ENCODE assay signal across 11 cellular contexts in the genomic region with DNA sequence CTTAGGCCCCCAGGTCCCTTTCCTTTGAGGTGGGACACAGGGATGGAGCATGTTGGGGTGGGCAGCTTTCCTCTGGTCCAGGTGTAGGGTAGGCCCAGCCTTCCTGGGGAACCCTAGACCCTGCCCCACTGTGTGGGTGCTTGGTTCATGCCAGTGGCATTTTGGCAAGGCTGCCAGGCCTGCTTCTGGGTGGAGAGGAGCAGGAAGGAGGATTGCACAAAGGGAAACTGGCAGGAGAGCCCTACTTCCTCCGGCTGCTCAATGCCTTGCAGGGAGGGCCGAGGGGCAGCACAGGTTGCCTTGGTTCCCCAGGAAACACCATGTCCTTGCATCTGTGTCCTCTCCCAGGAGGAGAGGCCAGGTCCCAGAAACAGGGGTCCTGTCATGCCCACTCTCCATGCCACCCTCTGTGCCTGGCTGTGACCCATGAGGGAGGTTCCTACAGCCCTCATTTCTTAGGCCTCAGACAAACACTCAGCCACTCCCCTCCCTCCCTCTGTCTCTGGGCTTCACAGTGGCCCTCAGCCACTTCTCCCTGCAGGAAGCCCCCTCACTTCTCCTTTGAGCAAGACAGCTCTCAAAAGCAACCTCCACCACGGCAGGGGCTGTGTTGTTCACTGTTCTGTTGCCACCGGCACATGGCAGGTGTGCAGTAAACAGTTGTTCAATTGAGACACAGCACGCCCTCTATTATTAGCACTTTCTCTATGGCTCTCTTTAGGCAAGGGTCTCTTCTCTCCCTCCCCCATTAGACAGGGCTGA. TPM values are rescaled to one million over a fixed set of nuclear protein-coding genes. Genes with fewer than 3 reads are reported as not detected.
DNase-seq lines count a peak whose midpoint lies in the region; ATAC-seq and TF ChIP-seq lines count a peak whose summit lies in the region.
"Had no signal": no experiment of that assay in that cellular context is flagged by ENCODE, and none has a peak within 500 bp of the region (broad histone marks: within the 10 kb centered on the region; RNA-seq: fewer than 3 reads in every experiment).

No MANE protein-coding gene starts in this region.

- no peak overlapping the region for H3K4me3 Mint-ChIP-seq in glutamatergic neuron (ENCODE audit: unreplicated experiment)

- H3K9me3 ChIP-seq in gastrocnemius medialis (no peaks in the 10 kb centered on the region), smooth muscle cell (replicated peaks; ENCODE audit: low read depth) (no peaks in the 10 kb centered on the region)
- H3K9me3 ChIP-seq: uterus had no signal

- no peaks in the 10 kb centered on the region for H3K36me3 Mint-ChIP-seq in glutamatergic neuron (ENCODE audit: unreplicated experiment)

- H3K4me1 Mint-ChIP-seq in glutamatergic neuron (ENCODE audit: low read depth, unreplicated experiment), result peaks cover 6% of the 10 kb centered on the region

- no peaks in the 10 kb centered on the region for H3K36me3 ChIP-seq in gastrocnemius medialis
- H3K36me3 ChIP-seq in smooth muscle cell (ENCODE audit: low read depth), result no peaks in the 10 kb centered on the region
- H3K36me3 ChIP-seq: uterus had no signal

- no peaks in the 10 kb centered on the region for H3K79me2 ChIP-seq in smooth muscle cell (ENCODE audit: low read depth)

- peaks cover 4% of the 10 kb centered on the region for H3K9me3 Mint-ChIP-seq in glutamatergic neuron (ENCODE audit: unreplicated experiment)

- H4K20me1 ChIP-seq in smooth muscle cell (ENCODE audit: low read depth), result no peaks in the 10 kb centered on the region

- H3K27me3 ChIP-seq in gastrocnemius medialis (peaks cover 0 to 4% (median 0%) of the 10 kb centered on the region in 3 donors), foreskin keratinocyte (no peaks in the 10 kb centered on the region), smooth muscle cell (ENCODE audit: low read depth) (no peaks in the 10 kb centered on the region)
- H3K27me3 ChIP-seq: uterus had no signal

- H3K27ac ChIP-seq in gastrocnemius medialis (peak overlapping the region; percentile 58 to 69 (median 62)), foreskin keratinocyte (no peak overlapping the region), smooth muscle cell (ENCODE audit: low read depth) (no peak overlapping the region)
- H3K27ac ChIP-seq: uterus had no signal

- in situ Hi-C loops in gastrocnemius medialis (cut with MboI; ENCODE audit: low sequenced_read_pairs in 4 of 4), result no loop called here

- 93% methylated on average over 5 of the region's 5 CpGs for WGBS in smooth muscle cell (ENCODE audit: low lambda C conversion rate)

- H3K4me1 ChIP-seq in gastrocnemius medialis, result peaks cover 16 to 20% of the 10 kb centered on the region in 2 donors
- peaks cover 14% of the 10 kb centered on the region for H3K4me1 ChIP-seq in foreskin keratinocyte
- peaks cover 36% of the 10 kb centered on the region for H3K4me1 ChIP-seq in smooth muscle cell (ENCODE audit: low read depth)

- no peak overlapping the region for H3K9ac ChIP-seq in smooth muscle cell (ENCODE audit: low read depth)

- no peak overlapping the region for H3K4me3 ChIP-seq in gastrocnemius medialis
- no peak overlapping the region for H3K4me3 ChIP-seq in smooth muscle cell
- H3K4me3 ChIP-seq: uterus had no signal

- H3F3A ChIP-seq in smooth muscle cell (ENCODE audit: low read depth), result peaks cover 7% of the 10 kb centered on the region

- no peak overlapping the region for H3K4me2 ChIP-seq in smooth muscle cell

- H2AFZ ChIP-seq in smooth muscle cell (ENCODE audit: low read depth), result no peak overlapping the region

- DNase-seq in KG1 (lab: John Stamatoyannopoulos, UW) (peak; percentile 15), NOMO-1 treated with DMSO at 0.1 percent for 48 hours (lab: John Stamatoyannopoulos, UW; ENCODE audit: unreplicated experiment) (peak; percentile 76), glutamatergic neuron (peak; percentile 10), gastrocnemius medialis (no peak), foreskin keratinocyte (no peak), HPDE6-E6E7 (ENCODE audit: extremely low spot score) (no peak), smooth muscle cell (lab: John Stamatoyannopoulos, UW; ENCODE audit: unreplicated experiment) (no peak)
- DNase-seq: Calu3; central memory CD4-positive, alpha-beta T cell; uterus had no signal

- TF ChIP-seq POLR2A in gastrocnemius medialis (IDR thresholded peaks at IDR 0.05), result no peak

- TF ChIP-seq CTCF in glutamatergic neuron (IDR thresholded peaks at IDR 0.05; ENCODE audit: partially characterized antibody, unreplicated experiment) (no peak), gastrocnemius medialis (IDR thresholded peaks at IDR 0.05 in 4 of 5, conservative IDR thresholded peaks at IDR 0.05 in 1 of 5) (no peak), foreskin keratinocyte (conservative IDR thresholded peaks at IDR 0.05) (no peak), smooth muscle cell (IDR thresholded peaks at IDR 0.05; ENCODE audit: borderline replicate concordance, insufficient read depth, poor library complexity, severe bottlenecking) (no peak)

- H3K27ac Mint-ChIP-seq in glutamatergic neuron (ENCODE audit: unreplicated experiment), result no peak overlapping the region

- intact Hi-C loops in gastrocnemius medialis (cut with DNase I; ENCODE audit: low total_unique reads), result no loop called here

- H3K27me3 Mint-ChIP-seq in glutamatergic neuron (ENCODE audit: unreplicated experiment), result peaks cover 15% of the 10 kb centered on the region

- ATAC-seq in gastrocnemius medialis (peak in 1 of 2 donors; percentile 66), foreskin keratinocyte (no peak), HG03108 (IDR thresholded peaks at IDR 0.05; ENCODE audit: unreplicated experiment) (no peak)

RNA-seq across cellular contexts. Expression of a gene that starts 6.8 kb away (rescaled TPM):
- not detected for total RNA-seq in glutamatergic neuron (ENCODE audit: unreplicated experiment)
- total RNA-seq in gastrocnemius medialis, result under 1 TPM in 2 of 4 donors, not detected in 2; 0.13 to 0.26 TPM
- total RNA-seq in foreskin keratinocyte, result 2.5 and 5.3 TPM in 2 replicates
- 2.2 and 4.1 TPM in 2 replicates for polyA plus RNA-seq in foreskin keratinocyte
- total RNA-seq in smooth muscle cell, result 6.7 and 11.7 TPM in 2 replicates
- 5.1 and 6.6 TPM in 2 replicates for polyA plus RNA-seq in smooth muscle cell

RNA-seq across cellular contexts. Expression of a gene that starts 34.4 kb away (rescaled TPM):
- total RNA-seq in glutamatergic neuron (ENCODE audit: unreplicated experiment), result not detected
- 1 to 10 TPM in 3 of 4 donors, under 1 TPM in 1; 0.39 to 4.4 (median 1.2) TPM for total RNA-seq in gastrocnemius medialis
- 512 and 2,317 TPM in 2 replicates for total RNA-seq in foreskin keratinocyte
- polyA plus RNA-seq in foreskin keratinocyte, result 509 and 2,315 TPM in 2 replicates
- 168 and 214 TPM in 2 replicates for total RNA-seq in smooth muscle cell
- 190 and 744 TPM in 2 replicates for polyA plus RNA-seq in smooth muscle cell

Comparison
In these comparisons a context has a peak if more than half of its experiments do, and no peak if none do; other contexts are left out.
1. DNase-seq: peak in KG1 (single experiment), NOMO-1 treated with DMSO at 0.1 percent for 48 hours (single experiment) and glutamatergic neuron (single experiment); none in gastrocnemius medialis (0 of 2), foreskin keratinocyte (0 of 2), HPDE6-E6E7 (single experiment) and smooth muscle cell (single experiment).
2. H3K27ac ChIP-seq: peak in gastrocnemius medialis (4 of 4); none in foreskin keratinocyte (single experiment) and smooth muscle cell (single experiment).
3. RNA of a gene that starts 34.4 kb away (total RNA-seq): 512 to 2,317 TPM in foreskin keratinocyte and 168 to 214 TPM in smooth muscle cell; 0.39 to 4.4 TPM in gastrocnemius medialis and not detected in glutamatergic neuron (single experiment); every median in the first group is over 10 times any median in the second.